8 cellular contexts compared by ENCODE assay signal in the genomic region with DNA sequence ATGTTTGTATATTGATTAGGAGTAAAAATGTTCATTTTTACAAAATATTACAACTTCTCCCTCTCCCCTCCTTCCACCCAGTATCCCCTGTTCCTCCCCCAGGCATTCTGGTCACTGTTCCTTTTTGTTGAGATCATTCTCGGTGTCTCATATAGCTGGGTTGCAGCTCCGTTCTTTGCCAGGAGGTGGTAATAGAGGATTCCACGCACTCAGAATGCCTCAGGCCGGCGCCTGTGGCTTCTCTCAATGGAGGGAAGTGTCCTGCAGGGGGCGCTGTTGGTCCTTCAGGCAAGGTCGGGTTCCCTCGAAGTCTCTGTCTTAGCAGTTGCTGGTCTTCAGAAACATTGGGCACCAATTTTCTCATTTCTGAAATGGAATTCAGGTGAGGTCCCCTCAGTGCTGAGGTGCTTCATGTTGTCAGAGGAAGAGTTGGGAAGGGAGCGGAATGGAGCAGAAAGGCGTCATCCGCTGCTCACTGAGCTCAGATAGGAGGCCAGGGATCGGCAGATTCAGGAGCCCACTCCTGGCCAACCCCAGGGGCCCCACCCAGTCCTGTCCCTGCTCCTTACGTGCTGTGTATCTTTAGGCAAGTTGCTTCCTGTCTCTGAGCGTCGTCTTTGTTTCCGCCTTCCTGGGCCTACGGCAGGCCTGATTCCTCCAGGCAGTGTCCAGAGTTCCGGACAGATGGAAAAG. TPM values are rescaled to one million over a fixed set of nuclear protein-coding genes. Genes with fewer than 3 reads are reported as not detected.
DNase-seq lines count a peak whose midpoint lies in the region; ATAC-seq and TF ChIP-seq lines count a peak whose summit lies in the region.

No MANE protein-coding gene starts in this region.

- no TSS peak for BruUV-seq in Calu3 (replicated peaks; lab: Mats Ljungman, UMichigan)

- H3K27me3 Mint-ChIP-seq in Calu3 (ENCODE audit: unreplicated experiment), result peaks cover 13% of the 10 kb centered on the region
- H3K27me3 Mint-ChIP-seq in activated CD4-positive, alpha-beta memory T cell treated with anti-CD3 and anti-CD28 coated beads, Interleukin-2, amount 10 ng/mL, durations not matched to agents 7 days and 5 days, result no peaks in the 10 kb centered on the region

- no peaks in the 10 kb centered on the region for H3K4me1 ChIP-seq in foreskin keratinocyte

- ATAC-seq in foreskin keratinocyte (peak; percentile 27), GM18870 (IDR thresholded peaks at IDR 0.05; ENCODE audit: unreplicated experiment) (no peak)

- H3K9me3 Mint-ChIP-seq in Calu3 (ENCODE audit: low read depth, unreplicated experiment), result no peaks in the 10 kb centered on the region
- H3K9me3 Mint-ChIP-seq in activated CD4-positive, alpha-beta memory T cell treated with anti-CD3 and anti-CD28 coated beads, Interleukin-2, amount 10 ng/mL, durations not matched to agents 7 days and 5 days, result peaks cover 10% of the 10 kb centered on the region

- peaks cover 45% of the 10 kb centered on the region for H3K27me3 ChIP-seq in foreskin keratinocyte

- POLR2A ChIA-PET in activated CD4-positive, alpha-beta memory T cell treated with anti-CD3 and anti-CD28 coated beads, Interleukin-2, amount 10 ng/mL, durations not matched to agents 7 days and 5 days (lab: Charles Lee), result interaction anchor here (0.9 kb wide), 1 partner anchor 12 kb away, joined by 3 read pairs; no protein-coding TSS in a partner anchor

- H3K36me3 Mint-ChIP-seq in Calu3 (ENCODE audit: insufficient read depth, unreplicated experiment), result peaks cover 38% of the 10 kb centered on the region
- H3K36me3 Mint-ChIP-seq in activated CD4-positive, alpha-beta memory T cell treated with anti-CD3 and anti-CD28 coated beads, Interleukin-2, amount 10 ng/mL, durations not matched to agents 7 days and 5 days (ENCODE audit: low read depth), result peaks cover 19% of the 10 kb centered on the region

- CTCF ChIA-PET in Calu3 (lab: Charles Lee), result no interaction called here
- CTCF ChIA-PET in activated CD4-positive, alpha-beta memory T cell treated with anti-CD3 and anti-CD28 coated beads, Interleukin-2, amount 10 ng/mL, durations not matched to agents 7 days and 5 days (lab: Charles Lee), result interaction anchor here (1.0 kb wide), 1 partner anchor 15 kb away, joined by 3 read pairs; no protein-coding TSS in a partner anchor

- TF ChIP-seq CTCF in Calu3 (IDR thresholded peaks at IDR 0.05; ENCODE audit: unreplicated experiment) (peak; percentile 79), LNCAP (IDR thresholded peaks at IDR 0.05) (peak; percentile 60), foreskin keratinocyte (conservative IDR thresholded peaks at IDR 0.05) (peak; percentile 71)

- H3K4me1 Mint-ChIP-seq in Calu3 (ENCODE audit: low read depth, unreplicated experiment), result peaks cover 9% of the 10 kb centered on the region
- peaks cover 6% of the 10 kb centered on the region for H3K4me1 Mint-ChIP-seq in activated CD4-positive, alpha-beta memory T cell treated with anti-CD3 and anti-CD28 coated beads, Interleukin-2, amount 10 ng/mL, durations not matched to agents 7 days and 5 days

- H3K4me3 Mint-ChIP-seq in Calu3 (ENCODE audit: low read depth, unreplicated experiment), result no peak overlapping the region
- no peak overlapping the region for H3K4me3 Mint-ChIP-seq in activated CD4-positive, alpha-beta memory T cell treated with anti-CD3 and anti-CD28 coated beads, Interleukin-2, amount 10 ng/mL, durations not matched to agents 7 days and 5 days

- intact Hi-C loops in Calu3 (cut with micrococcal nuclease; ENCODE audit: unreplicated experiment), result no loop called here

- DNase-seq in Calu3 (peak; percentile 52), foreskin keratinocyte (peak in 1 of 2 donors; percentile 42), NCI-H2081 (lab: John Stamatoyannopoulos, UW) (no peak), GF-D8 (lab: John Stamatoyannopoulos, UW) (no peak)
- peak; percentile 63 for DNase-seq in activated CD4-positive, alpha-beta memory T cell treated with anti-CD3 and anti-CD28 coated beads, Interleukin-2, amount 10 ng/mL, durations not matched to agents 7 days and 5 days
- DNase-seq in stimulated activated CD4-positive, alpha-beta T cell treated with anti-CD3 and anti-CD28 coated beads, Interleukin-2, amount 100 ng/mL, for 48 hours, result peak; percentile 68 to 74

- no peak overlapping the region for H3K27ac Mint-ChIP-seq in Calu3 (ENCODE audit: unreplicated experiment)
- H3K27ac Mint-ChIP-seq in activated CD4-positive, alpha-beta memory T cell treated with anti-CD3 and anti-CD28 coated beads, Interleukin-2, amount 10 ng/mL, durations not matched to agents 7 days and 5 days, result no peak overlapping the region

- no peak overlapping the region for H3K27ac ChIP-seq in foreskin keratinocyte

RNA-seq across cellular contexts. Expression of a gene that starts 10.3 kb away (rescaled TPM):
- total RNA-seq in Calu3 (2022) (6.0 and 7.8 TPM in 2 replicates), foreskin keratinocyte (0.85 and 0.95 TPM in 2 replicates)
- total RNA-seq in activated CD4-positive, alpha-beta memory T cell treated with anti-CD3 and anti-CD28 coated beads, Interleukin-2, amount 10 ng/mL, durations not matched to agents 7 days and 5 days, result under 1 TPM in 1 of 2 experiments, not detected in 1; 0.33 TPM
- polyA plus RNA-seq in foreskin keratinocyte, result 0.76 and 1.1 TPM in 2 replicates

RNA-seq across cellular contexts. Expression of a gene that starts 10.7 kb away (rescaled TPM):
- 200 and 214 TPM in 2 replicates for total RNA-seq in Calu3 (2022)
- 10 to 100 TPM; 56.3 to 57.2 TPM for total RNA-seq in activated CD4-positive, alpha-beta memory T cell treated with anti-CD3 and anti-CD28 coated beads, Interleukin-2, amount 10 ng/mL, durations not matched to agents 7 days and 5 days
- 69.5 and 74.2 TPM in 2 replicates for total RNA-seq in foreskin keratinocyte
- polyA plus RNA-seq in foreskin keratinocyte, result 77.9 and 84.6 TPM in 2 replicates

RNA-seq across cellular contexts. Expression of a gene that starts 24.0 kb away (rescaled TPM):
- total RNA-seq in Calu3 (2022) (33.5 and 38.6 TPM in 2 replicates), foreskin keratinocyte (36.5 and 51.0 TPM in 2 replicates)
- 10 to 100 TPM; 44.7 to 51.4 TPM for total RNA-seq in activated CD4-positive, alpha-beta memory T cell treated with anti-CD3 and anti-CD28 coated beads, Interleukin-2, amount 10 ng/mL, durations not matched to agents 7 days and 5 days
- 69.8 and 94.1 TPM in 2 replicates for polyA plus RNA-seq in foreskin keratinocyte

RNA-seq across cellular contexts. Expression of a gene that starts 26.7 kb away (rescaled TPM):
- total RNA-seq in Calu3 (2022) (not detected in 2 replicates), foreskin keratinocyte (not detected in 2 replicates)
- not detected for total RNA-seq in activated CD4-positive, alpha-beta memory T cell treated with anti-CD3 and anti-CD28 coated beads, Interleukin-2, amount 10 ng/mL, durations not matched to agents 7 days and 5 days
- not detected in 2 replicates for polyA plus RNA-seq in foreskin keratinocyte

RNA-seq across cellular contexts. Expression of a gene that starts 54.3 kb away (rescaled TPM):
- total RNA-seq in Calu3 (2022) (not detected in 2 replicates), foreskin keratinocyte (not detected in 2 replicates)
- under 1 TPM; 0.28 to 0.33 TPM for total RNA-seq in activated CD4-positive, alpha-beta memory T cell treated with anti-CD3 and anti-CD28 coated beads, Interleukin-2, amount 10 ng/mL, durations not matched to agents 7 days and 5 days
- polyA plus RNA-seq in foreskin keratinocyte, result not detected in 2 replicates

Comparison
In these comparisons a context has a peak if more than half of its experiments do, and no peak if none do; other contexts are left out.
1. DNase-seq: peak in Calu3 (single experiment), activated CD4-positive, alpha-beta memory T cell treated with anti-CD3 and anti-CD28 coated beads, Interleukin-2, amount 10 ng/mL, durations not matched to agents 7 days and 5 days (single experiment) and stimulated activated CD4-positive, alpha-beta T cell treated with anti-CD3 and anti-CD28 coated beads, Interleukin-2, amount 100 ng/mL, for 48 hours (2 of 2); none in NCI-H2081 (0 of 2) and GF-D8 (single experiment).
2. Peak in every context shown above with its lines, with median percentiles within 50 percentile points of each other: CTCF ChIP-seq.